8 cellular contexts compared by ENCODE assay signal in genomic region chr6:33271608-33272357, GRCh38. TPM values are rescaled to one million over a fixed set of nuclear protein-coding genes. Genes with fewer than 3 reads are reported as not detected.
DNase-seq lines count a peak whose midpoint lies in the region; ATAC-seq and TF ChIP-seq lines count a peak whose summit lies in the region.

Gene RPS18 (plus strand): TSS chr6:33272075. CDS start chr6:33272120, 45 bp downstream.
A gene with protein sequence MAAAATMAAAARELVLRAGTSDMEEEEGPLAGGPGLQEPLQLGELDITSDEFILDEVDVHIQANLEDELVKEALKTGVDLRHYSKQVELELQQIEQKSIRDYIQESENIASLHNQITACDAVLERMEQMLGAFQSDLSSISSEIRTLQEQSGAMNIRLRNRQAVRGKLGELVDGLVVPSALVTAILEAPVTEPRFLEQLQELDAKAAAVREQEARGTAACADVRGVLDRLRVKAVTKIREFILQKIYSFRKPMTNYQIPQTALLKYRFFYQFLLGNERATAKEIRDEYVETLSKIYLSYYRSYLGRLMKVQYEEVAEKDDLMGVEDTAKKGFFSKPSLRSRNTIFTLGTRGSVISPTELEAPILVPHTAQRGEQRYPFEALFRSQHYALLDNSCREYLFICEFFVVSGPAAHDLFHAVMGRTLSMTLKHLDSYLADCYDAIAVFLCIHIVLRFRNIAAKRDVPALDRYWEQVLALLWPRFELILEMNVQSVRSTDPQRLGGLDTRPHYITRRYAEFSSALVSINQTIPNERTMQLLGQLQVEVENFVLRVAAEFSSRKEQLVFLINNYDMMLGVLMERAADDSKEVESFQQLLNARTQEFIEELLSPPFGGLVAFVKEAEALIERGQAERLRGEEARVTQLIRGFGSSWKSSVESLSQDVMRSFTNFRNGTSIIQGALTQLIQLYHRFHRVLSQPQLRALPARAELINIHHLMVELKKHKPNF (minus strand): TSS chr6:33271876. CDS start chr6:33271675, 201 bp downstream.

- peak; percentile 82 to 96 (median 89) for DNase-seq in CD8-positive, alpha-beta T cell
- peak; percentile 98 for DNase-seq in HS-27A (ENCODE audit: low read depth)
- peak; percentile 68 for DNase-seq in NK-92 (lab: John Stamatoyannopoulos, UW; ENCODE audit: unreplicated experiment)
- peak; percentile 71 to 89 for DNase-seq in activated CD8-positive, alpha-beta memory T cell treated with anti-CD3 and anti-CD28 coated beads for 1 hour (ENCODE audit: extremely low read depth in 1 of 2, low read depth in 1 of 2)
- DNase-seq in effector CD8-positive, alpha-beta T cell (lab: John Stamatoyannopoulos, UW): peak; percentile 84
- peak; percentile 100 for DNase-seq in lung microvascular endothelial cell (ENCODE audit: low read depth in 2 of 2)
- peak; percentile 76 to 89 (median 88) for DNase-seq in stimulated activated CD4-positive, alpha-beta T cell treated with anti-CD3 and anti-CD28 coated beads, TNF-alpha, amount 100 ng/mL, for 48 hours (ENCODE audit: low read depth in 3 of 3)

- peaks cover 80% of the 10 kb centered on the region for H3K36me3 Mint-ChIP-seq in CD8-positive, alpha-beta T cell

- H3K4me3 ChIP-seq in CD8-positive, alpha-beta T cell (ENCODE audit: low read depth, low read length): peak within 1 kb of the TSS; percentile 82

- peaks cover 45% of the 10 kb centered on the region for H3K4me1 ChIP-seq in CD8-positive, alpha-beta T cell (ENCODE audit: insufficient read depth, low read length)

- H3K27ac ChIP-seq in CD8-positive, alpha-beta T cell (ENCODE audit: low read depth, low read length): peak within 1 kb of the TSS; percentile 87

- peaks cover 42% of the 10 kb centered on the region for H3K36me3 ChIP-seq in CD8-positive, alpha-beta T cell (ENCODE audit: insufficient read depth, low read length)

- POLR2A ChIA-PET in CD8-positive, alpha-beta T cell (lab: Charles Lee): interaction anchor here (0.5 to 3.5 kb wide), 28 partner anchors 9 to 1809 kb away, joined by 3 to 41 read pairs (median 6); partner anchors contain the start of genes COL11A2, CUTA, HLA-DPB1 and PFDN6

- no peaks in the 10 kb centered on the region for H3K27me3 Mint-ChIP-seq in CD8-positive, alpha-beta T cell (ENCODE audit: low read depth)

- peak; percentile 85 for ATAC-seq in CD8-positive, alpha-beta T cell
- peak; percentile 79 for ATAC-seq in GM19467 (IDR thresholded peaks at IDR 0.05; ENCODE audit: unreplicated experiment)

- TF ChIP-seq CTCF in CD8-positive, alpha-beta T cell (IDR thresholded peaks at IDR 0.05): no peak

- H3K27ac Mint-ChIP-seq in CD8-positive, alpha-beta T cell: peak within 1 kb of the TSS; percentile 100

- peak within 1 kb of the TSS; percentile 100 for H3K4me3 Mint-ChIP-seq in CD8-positive, alpha-beta T cell

- no peaks in the 10 kb centered on the region for H3K27me3 ChIP-seq in CD8-positive, alpha-beta T cell (ENCODE audit: insufficient read depth, low read length)

- intact Hi-C loops in CD8-positive, alpha-beta T cell (cut with DNase I, micrococcal nuclease): loop anchor here (1.0 to 10.0 kb wide), 14 partner anchors 18 to 1097 kb away; partner anchors contain the start of genes KIFC1 (in 2 of the 2), PFDN6 (in 2 of the 2), RXRB (in 2 of the 2) and SLC39A7 (in 2 of the 2)

- no peaks in the 10 kb centered on the region for H3K9me3 Mint-ChIP-seq in CD8-positive, alpha-beta T cell

- H3K9me3 ChIP-seq in CD8-positive, alpha-beta T cell (ENCODE audit: low read length): no peaks in the 10 kb centered on the region

- peaks cover 63% of the 10 kb centered on the region for H3K4me1 Mint-ChIP-seq in CD8-positive, alpha-beta T cell (ENCODE audit: low read depth)

- CTCF ChIA-PET in CD8-positive, alpha-beta T cell (lab: Charles Lee): interaction anchor here (0.6 to 5.6 kb wide), 13 partner anchors 8 to 297 kb away, joined by 3 to 29 read pairs (median 3); partner anchors contain the start of genes HSD17B8, RGL2 and RING1

RNA-seq across cellular contexts. Expression of gene RPS18, which starts in this region (rescaled TPM):
- total RNA-seq in CD8-positive, alpha-beta T cell: 1,000 to 10,000 TPM; 4,154 to 4,290 TPM
- 4,351 and 4,512 TPM in 2 replicates for total RNA-seq in lung microvascular endothelial cell

RNA-seq across cellular contexts. Expression of the second gene that starts in this region (rescaled TPM):
- 10 to 100 TPM; 72.2 to 75.9 TPM for total RNA-seq in CD8-positive, alpha-beta T cell
- 20.9 and 26.6 TPM in 2 replicates for total RNA-seq in lung microvascular endothelial cell

Comparison
In these comparisons a context has a peak if more than half of its experiments do, and no peak if none do; other contexts are left out.
1. Peak in every context shown above with its lines: DNase-seq, ATAC-seq, H3K4me3 ChIP-seq and H3K27ac ChIP-seq.